In the genomic region with DNA sequence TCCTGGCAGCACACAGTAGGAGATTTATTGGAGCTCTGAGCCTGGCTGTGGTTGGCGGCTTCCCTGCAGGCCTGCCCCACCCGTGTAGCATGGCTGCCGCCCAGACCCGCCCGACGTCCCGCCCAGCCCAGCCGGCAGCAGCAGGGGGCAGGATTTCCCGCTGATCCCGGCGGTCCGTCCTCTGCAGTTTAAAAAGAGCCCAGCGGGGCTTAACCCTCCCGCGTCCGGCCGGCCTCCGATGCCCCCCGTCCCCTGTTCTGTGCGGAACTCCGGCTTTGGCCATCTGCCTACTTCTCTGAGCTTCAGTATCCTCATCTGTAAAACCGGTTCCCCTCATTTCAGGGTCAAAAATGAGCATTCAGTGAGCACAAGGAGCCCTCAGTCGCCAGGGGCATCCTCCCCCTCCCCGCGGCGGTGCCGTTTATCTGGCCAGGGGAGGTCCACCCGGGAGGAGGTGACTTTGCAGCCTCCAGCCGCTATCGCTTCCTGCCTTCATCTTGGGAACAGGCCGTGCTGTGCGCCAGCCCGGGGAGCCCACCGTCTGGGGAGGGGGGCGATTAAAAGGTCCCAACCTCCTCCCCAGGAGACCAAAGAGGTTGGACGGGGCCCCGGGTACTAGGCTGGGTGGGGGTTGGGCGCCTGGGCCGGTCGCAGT, we compare ENCODE assay signal across 8 cellular contexts. TPM values are rescaled to one million over a fixed set of nuclear protein-coding genes. Genes with fewer than 3 reads are reported as not detected.
DNase-seq lines count a peak whose midpoint lies in the region; ATAC-seq, FAIRE-seq and TF ChIP-seq lines count a peak whose summit lies in the region.

A gene (plus strand): TSS at position 476 of the 655 bp plus-strand sequence. CDS start 1,456 bp downstream, outside the sequence.

- peaks cover 0 to 7% (median 0%) of the 10 kb centered on the region in 4 experiments; a peak in 2 of 7 replicates for H3K27me3 ChIP-seq in H1 (replicated peaks in 1 of 4; ENCODE audit: control insufficient read depth in 3 of 4, extremely low read depth in 1 of 4, insufficient read depth in 3 of 4, low read length in 3 of 4)

- no peaks in the 10 kb centered on the region for H3K9me3 Mint-ChIP-seq in WTC11
- no peaks in the 10 kb centered on the region for H3K9me3 Mint-ChIP-seq in stimulated activated memory B cell treated with anti-CD40 and anti-IgM and Interleukin-4, amounts not matched to agents 10 μg/mL and 1 μg/mL and 100 μg/mL, for 72 hours

- H3K4me3 ChIP-seq in H1 (ENCODE audit: extremely low read depth in 1 of 4, insufficient read depth in 2 of 4, low read depth in 3 of 4, low read length in 4 of 4) (peak within 1 kb of the TSS; percentile 40 to 68 (median 52)), lower leg skin (ENCODE audit: low read depth, poor library complexity, severe bottlenecking) (peak within 1 kb of the TSS; percentile 73)

- POLR2A ChIA-PET in WTC11 (lab: Charles Lee) (interaction anchor here (1.9 to 2.0 kb wide), 2 partner anchors 11 to 38 kb away, joined by 5 to 6 read pairs; a partner anchor contains a TSS), H1 (lab: Charles Lee; ENCODE audit: partially characterized antibody) (interaction anchor here (0.8 to 9.1 kb wide), 14 partner anchors 8 to 273 kb away, joined by 3 to 66 read pairs (median 6); a partner anchor contains a TSS)

- H2BK5ac ChIP-seq in H1 (ENCODE audit: low read depth, low read length): peak within 1 kb of the TSS; percentile 95; the same call in 1 of the 2 replicates

- no peaks in the 10 kb centered on the region for H3K9me3 ChIP-seq in H1 (ENCODE audit: insufficient read depth in 2 of 2, low read depth in 1 of 2, low read length in 1 of 2)

- CTCF ChIA-PET in WTC11 (lab: Charles Lee): interaction anchor here (0.8 to 2.0 kb wide), 11 partner anchors 9 to 152 kb away, joined by 3 to 5 read pairs (median 4); a partner anchor contains a TSS
- CTCF ChIA-PET in H1 (lab: Charles Lee; ENCODE audit: partially characterized antibody): interaction anchor here (0.6 to 2.2 kb wide), 5 partner anchors 12 to 53 kb away, joined by 3 to 10 read pairs (median 4); no protein-coding TSS in a partner anchor

- peak within 1 kb of the TSS; percentile 95; the same call in 1 of the 2 replicates for H2BK20ac ChIP-seq in H1 (ENCODE audit: low read length)

- DNase-seq in activated T-cell treated with anti-CD3 and anti-CD28 coated beads for 1 hour (ENCODE audit: low read depth) (peak; percentile 27), activated T-cell treated with anti-CD3 and anti-CD28 coated beads for 4 hours (no peak), NCI-H1694 treated with DMSO at 0.1 percent for 48 hours (lab: John Stamatoyannopoulos, UW) (peak; percentile 50), WTC11 (ENCODE audit: low spot score) (peak; percentile 76), H1 (ENCODE audit: low read depth in 1 of 2, low spot score in 2 of 2) (peak; percentile 50 to 87), lower leg skin (ENCODE audit: low spot score in 2 of 2) (peak; percentile 83 to 97)

- peak within 1 kb of the TSS; percentile 90 for H2BK120ac ChIP-seq in H1 (replicated peaks; ENCODE audit: low read depth, low read length)

- TF ChIP-seq EP300 in H1 (IDR thresholded peaks at IDR 0.05; ENCODE audit: borderline replicate concordance in 1 of 2, low read depth in 2 of 2, low read length in 2 of 2): no peak

- peak within 1 kb of the TSS; percentile 84 for H3K4me3 Mint-ChIP-seq in WTC11
- peak within 1 kb of the TSS; percentile 77 for H3K4me3 Mint-ChIP-seq in stimulated activated memory B cell treated with anti-CD40 and anti-IgM and Interleukin-4, amounts not matched to agents 10 μg/mL and 1 μg/mL and 100 μg/mL, for 72 hours

- TF ChIP-seq POLR2A in H1 (IDR thresholded peaks at IDR 0.05; ENCODE audit: control extremely low read depth in 1 of 2, low read depth in 2 of 2, low read length in 2 of 2) (no peak), lower leg skin (IDR thresholded peaks at IDR 0.05) (no peak)

- H3K27ac Mint-ChIP-seq in WTC11: peak within 1 kb of the TSS; percentile 92; the same call in 1 of the 2 replicates
- peak within 1 kb of the TSS; percentile 63 for H3K27ac Mint-ChIP-seq in stimulated activated memory B cell treated with anti-CD40 and anti-IgM and Interleukin-4, amounts not matched to agents 10 μg/mL and 1 μg/mL and 100 μg/mL, for 72 hours

- H3K14ac ChIP-seq in H1 (ENCODE audit: insufficient read length): peak within 1 kb of the TSS; percentile 49

- FAIRE-seq in H1 (lab: Jason Lieb, UNC): no peak

- H3K36me3 Mint-ChIP-seq in WTC11: no peaks in the 10 kb centered on the region
- peaks cover under 1% of the 10 kb centered on the region for H3K36me3 Mint-ChIP-seq in stimulated activated memory B cell treated with anti-CD40 and anti-IgM and Interleukin-4, amounts not matched to agents 10 μg/mL and 1 μg/mL and 100 μg/mL, for 72 hours

- no peaks in the 10 kb centered on the region for H3K36me3 ChIP-seq in H1 (ENCODE audit: control insufficient read depth in 2 of 4, insufficient read depth in 4 of 4, low read length in 3 of 4)

- ATAC-seq in WTC11: peak; percentile 8
- ATAC-seq in stimulated activated memory B cell treated with anti-CD40 and anti-IgM and Interleukin-4, amounts not matched to agents 10 μg/mL and 1 μg/mL and 100 μg/mL, for 72 hours: peak; percentile 32
- no peak for ATAC-seq in HG02678 (IDR thresholded peaks at IDR 0.05; ENCODE audit: unreplicated experiment)

- H3K4ac ChIP-seq in H1 (replicated peaks; ENCODE audit: insufficient read length, low read depth, low read length): peak within 1 kb of the TSS; percentile 94

- H2AFZ ChIP-seq in H1 (ENCODE audit: low read length): peak within 1 kb of the TSS; percentile 61; the same call in 1 of the 2 replicates

- no peaks in the 10 kb centered on the region for H3K79me1 ChIP-seq in H1 (ENCODE audit: low read depth, low read length)

- H4K5ac ChIP-seq in H1 (ENCODE audit: insufficient read length, low read depth, low read length): peak within 1 kb of the TSS; percentile 76

- H2AK5ac ChIP-seq in H1 (ENCODE audit: low read depth, low read length): 0 out of 2 replicates have a peak within 1 kb of the TSS, but pooled peaks have one; percentile 93

- peak within 1 kb of the TSS in 1 of 4 experiments; percentile 5; a peak in 2 of 7 replicates for H3K9ac ChIP-seq in H1 (replicated peaks in 1 of 4; ENCODE audit: extremely low read depth in 1 of 4, low read depth in 3 of 4, low read length in 3 of 4)

- intact Hi-C loops in lower leg skin (cut with DNase I; ENCODE audit: low total_unique reads): no loop called here

- no peaks in the 10 kb centered on the region for H3K79me2 ChIP-seq in H1 (ENCODE audit: control insufficient read depth in 1 of 2, insufficient read depth in 2 of 2, low read length in 2 of 2)

- H3K56ac ChIP-seq in H1 (replicated peaks; ENCODE audit: insufficient read length, low read depth, low read length): peak within 1 kb of the TSS; percentile 77

- peaks cover 0 to 13% (median 7%) of the 10 kb centered on the region in 4 experiments; a peak in 5 of 7 replicates for H3K4me1 ChIP-seq in H1 (replicated peaks in 1 of 4; ENCODE audit: control insufficient read depth in 3 of 4, insufficient read depth in 4 of 4, low read length in 3 of 4)

- no peak within 1 kb of the TSS for H3K27ac ChIP-seq in H1 (ENCODE audit: low read depth, low read length)

- H2BK15ac ChIP-seq in H1 (ENCODE audit: low read length): peak within 1 kb of the TSS; percentile 93

- no peak for TF ChIP-seq RAD21 in H1 (IDR thresholded peaks at IDR 0.05 in 1 of 2, conservative IDR thresholded peaks at IDR 0.05 in 1 of 2; ENCODE audit: low read depth in 2 of 2, low read length in 2 of 2)

- no peak within 1 kb of the TSS for H3K23ac ChIP-seq in H1 (ENCODE audit: insufficient read length)

- H4K91ac ChIP-seq in H1 (replicated peaks; ENCODE audit: insufficient read length, low read length): peak within 1 kb of the TSS; percentile 83

- H4K20me1 ChIP-seq in H1 (replicated peaks in 1 of 2; ENCODE audit: control insufficient read depth in 1 of 2, insufficient read depth in 2 of 2, low read length in 2 of 2): peaks cover 0 to 8% of the 10 kb centered on the region in 2 experiments

- peaks cover 21% of the 10 kb centered on the region for H3K4me1 Mint-ChIP-seq in WTC11
- H3K4me1 Mint-ChIP-seq in stimulated activated memory B cell treated with anti-CD40 and anti-IgM and Interleukin-4, amounts not matched to agents 10 μg/mL and 1 μg/mL and 100 μg/mL, for 72 hours: peaks cover 45% of the 10 kb centered on the region

- TF ChIP-seq CTCF in WTC11 (IDR thresholded peaks at IDR 0.05) (no peak), H1 (IDR thresholded peaks at IDR 0.05; ENCODE audit: control extremely low read depth in 1 of 3, insufficient read depth in 1 of 3, low read depth in 1 of 3, low read length in 3 of 3) (peak in 1 of 3 experiments; percentile 3; a peak in 1 of 4 replicates), lower leg skin (IDR thresholded peaks at IDR 0.05) (no peak)

- peaks cover 4% of the 10 kb centered on the region; the same call in 1 of the 2 replicates for H3K27me3 Mint-ChIP-seq in WTC11 (ENCODE audit: low read depth)
- peaks cover 67% of the 10 kb centered on the region for H3K27me3 Mint-ChIP-seq in stimulated activated memory B cell treated with anti-CD40 and anti-IgM and Interleukin-4, amounts not matched to agents 10 μg/mL and 1 μg/mL and 100 μg/mL, for 72 hours

- H3K18ac ChIP-seq in H1 (ENCODE audit: extremely low read depth, low read length): peak within 1 kb of the TSS; percentile 93

- H2BK12ac ChIP-seq in H1 (ENCODE audit: low read depth, low read length): peak within 1 kb of the TSS; percentile 96; the same call in 1 of the 2 replicates

- H4K8ac ChIP-seq in H1 (ENCODE audit: extremely low read depth, insufficient read depth, low read length): peak within 1 kb of the TSS; percentile 95

- H3K4me2 ChIP-seq in H1 (ENCODE audit: insufficient read depth in 1 of 2, low read depth in 2 of 2, low read length in 2 of 2): peak within 1 kb of the TSS; percentile 72 to 74

- peaks cover 6% of the 10 kb centered on the region; the same call in 1 of the 2 replicates for H3K23me2 ChIP-seq in H1 (ENCODE audit: low read depth, low read length)

- WGBS in H1 (ENCODE audit: extremely low coverage in 1 of 2, insufficient coverage in 1 of 2, insufficient read length in 1 of 2, insufficient replicate concordance in 2 of 2, low coverage in 1 of 2, low lambda C conversion rate in 2 of 2, missing lambda C conversion rate in 1 of 2), 2 experiments: 1% methylated on average over 26 of the region's 40 CpGs; no CpG with 5 or more reads in 1 of the 2 experiments
- 0 to 1% methylated on average over 17 to 37 of the region's 40 CpGs for WGBS in lower leg skin, 2 donors

RNA-seq across cellular contexts. Expression of the gene that starts here (rescaled TPM):
- total RNA-seq in WTC11 (2021) (15.3 to 19.9 TPM (median 15.6 TPM) in 3 replicates), lower leg skin (10 to 100 TPM; 58.0 to 75.0 (median 67.8) TPM)
- 9.7 and 10.1 TPM in 2 replicates for total RNA-seq in H1 (2021; fragmentation: NEBNext Ultra II Directional; extraction: Animal tissue kit (Norgen Biotek cat#: 25700))
- 3.6 and 6.8 TPM in 2 replicates for polyA plus RNA-seq in H1 (2011; rRNA removed)
- 3.9 TPM for polyA plus RNA-seq in H1 (2011; cell fraction: cytosol; rRNA removed)
- polyA plus RNA-seq in H1 (2011; cell fraction: nucleus; rRNA removed): 16.7 TPM
- polyA plus RNA-seq in H1 (2012, experiment 1 of 2): 4.0 to 5.7 TPM (median 5.3 TPM) in 4 replicates
- 4.1 TPM for polyA plus RNA-seq in H1 (2012, experiment 2 of 2)
- polyA plus RNA-seq in H1 (2013, experiment 1 of 2): 8.9 TPM
- polyA plus RNA-seq in H1 (2013, experiment 2 of 2): 8.0 TPM
- polyA minus RNA-seq in H1 (2011; rRNA and poly(A)+ RNA removed): 1.3 and 2.9 TPM in 2 replicates
- 2.5 TPM for polyA minus RNA-seq in H1 (2011; cell fraction: cytosol; rRNA and poly(A)+ RNA removed)
- 3.7 TPM for polyA minus RNA-seq in H1 (2011; cell fraction: nucleus; rRNA and poly(A)+ RNA removed)
